Comparison of ENCODE assay signal across 1 cellular context in the genomic region with DNA sequence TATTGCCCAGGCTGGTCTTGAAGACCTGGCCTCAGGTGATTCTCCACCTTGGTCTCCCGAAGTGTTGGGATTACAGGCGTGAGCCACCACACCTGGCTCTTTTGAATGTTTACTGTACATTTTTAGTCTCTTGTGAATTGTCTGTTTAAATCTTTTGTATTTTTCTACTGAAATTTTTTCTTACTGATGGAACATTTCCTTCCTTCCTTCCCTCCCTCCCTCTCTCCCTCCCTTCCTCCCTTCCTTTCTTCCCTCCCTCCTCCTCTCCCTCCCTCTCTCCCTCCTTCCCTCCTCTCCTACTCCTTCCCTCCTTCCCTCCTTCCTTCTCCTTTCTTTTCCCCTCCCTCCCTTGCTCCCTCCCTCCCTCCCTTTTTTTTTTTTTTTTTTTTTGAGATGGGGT.
TF ChIP-seq lines count a peak whose summit lies in the region.

No MANE protein-coding gene starts in this region.

TF ChIP-seq in HepG2, 621 proteins besides CTCF, POLR2A, EP300 and RAD21:
- TF ChIP-seq PCBP2 (optimal IDR thresholded peaks at IDR 0.05; ENCODE audit: low read depth, low read length, poor library complexity, severe bottlenecking) (peak; percentile 93), ZBTB7A (CRISPR knock-in tag; IDR thresholded peaks at IDR 0.05) (no peak)
